In genomic region chr5:151020304-151021031, GRCh38 we compare ENCODE assay signal across 9 cellular contexts. TPM values are rescaled to one million over a fixed set of nuclear protein-coding genes. Genes with fewer than 3 reads are reported as not detected.
DNase-seq lines count a peak whose midpoint lies in the region; ATAC-seq and TF ChIP-seq lines count a peak whose summit lies in the region.
"Had no signal": no experiment of that assay in that cellular context is flagged by ENCODE, and none has a peak within 500 bp of the region (broad histone marks: within the 10 kb centered on the region; RNA-seq: fewer than 3 reads in every experiment).

A gene with protein sequence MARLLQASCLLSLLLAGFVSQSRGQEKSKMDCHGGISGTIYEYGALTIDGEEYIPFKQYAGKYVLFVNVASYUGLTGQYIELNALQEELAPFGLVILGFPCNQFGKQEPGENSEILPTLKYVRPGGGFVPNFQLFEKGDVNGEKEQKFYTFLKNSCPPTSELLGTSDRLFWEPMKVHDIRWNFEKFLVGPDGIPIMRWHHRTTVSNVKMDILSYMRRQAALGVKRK (plus strand): TSS chr5:151020591. CDS start chr5:151020655, 64 bp downstream.

- H3K4me1 ChIP-seq in fibroblast of lung (ENCODE audit: control insufficient read depth, extremely low read depth, insufficient read depth, low read length): peaks cover 31% of the 10 kb centered on the region
- peaks cover 24% of the 10 kb centered on the region for H3K4me1 ChIP-seq in muscle layer of colon (ENCODE audit: insufficient read depth, low read length)
- H3K4me1 ChIP-seq in thoracic aorta (ENCODE audit: control insufficient read depth in 1 of 2, low read depth in 2 of 2): peaks cover 40 to 51% of the 10 kb centered on the region in 2 donors

- H3K4me2 ChIP-seq in fibroblast of lung (ENCODE audit: extremely low read depth, insufficient read depth, low read length): peak within 1 kb of the TSS; percentile 86

- DNase-seq in EL (peak; percentile 65), NCI-H1105 treated with DMSO at 0.1 percent for 48 hours (lab: John Stamatoyannopoulos, UW) (peak; percentile 51), fibroblast of lung (ENCODE audit: low read depth in 2 of 2) (peak; percentile 53 to 56), thoracic aorta (ENCODE audit: low spot score) (peak; percentile 75), SKM-1 treated with dmso at 0.1 percent for 144 hours (lab: John Stamatoyannopoulos, UW; ENCODE audit: unreplicated experiment) (no peak)
- peak; percentile 50 to 59 for DNase-seq in activated T-cell treated with anti-CD3 and anti-CD28 coated beads, Interleukin-2, amount 50 U/mL, for 48 hours

- peak within 1 kb of the TSS; percentile 52 for H2AFZ ChIP-seq in fibroblast of lung (ENCODE audit: low read length)

- H3K27ac ChIP-seq in fibroblast of lung (ENCODE audit: insufficient read depth, low read length) (no peak within 1 kb of the TSS), muscle layer of colon (ENCODE audit: low read depth, low read length) (peak within 1 kb of the TSS; percentile 63), thoracic aorta (peak within 1 kb of the TSS; percentile 82 to 98)

- ATAC-seq in GM21825 (IDR thresholded peaks at IDR 0.05; ENCODE audit: unreplicated experiment) (peak; percentile 54), thoracic aorta (ENCODE audit: insufficient number of reproducible peaks, low FRiP score, low read depth) (peak; percentile 52)

- H3K79me2 ChIP-seq in fibroblast of lung (ENCODE audit: control insufficient read depth, insufficient read depth, low read length): no peaks in the 10 kb centered on the region

- H3K4me3 ChIP-seq in fibroblast of lung (replicated peaks in 1 of 4; ENCODE audit: control extremely low read depth in 1 of 4, insufficient read depth in 1 of 4, low read depth in 3 of 4, low read length in 4 of 4) (peak within 1 kb of the TSS; percentile 53 to 61 (median 56)), muscle layer of colon (ENCODE audit: low read depth in 1 of 2, low read length in 2 of 2) (peak within 1 kb of the TSS; percentile 69 to 84), thoracic aorta (peak within 1 kb of the TSS; percentile 88)

- H3K27me3 ChIP-seq in fibroblast of lung (ENCODE audit: control insufficient read depth, insufficient read depth, low read length) (no peaks in the 10 kb centered on the region), muscle layer of colon (ENCODE audit: control insufficient read depth in 1 of 2, insufficient read depth in 2 of 2, low read length in 2 of 2) (no peaks in the 10 kb centered on the region), thoracic aorta (replicated peaks; ENCODE audit: insufficient read depth) (no peaks in the 10 kb centered on the region)

- no peaks in the 10 kb centered on the region for H3K9me3 ChIP-seq in fibroblast of lung (ENCODE audit: control insufficient read depth, insufficient read depth, low read depth, low read length)
- H3K9me3 ChIP-seq in muscle layer of colon (ENCODE audit: low read length): no peaks in the 10 kb centered on the region
- no peaks in the 10 kb centered on the region for H3K9me3 ChIP-seq in thoracic aorta

- H3K9ac ChIP-seq in fibroblast of lung (ENCODE audit: insufficient read depth, low read length): peak within 1 kb of the TSS; percentile 51
- peak within 1 kb of the TSS; percentile 10 for H3K9ac ChIP-seq in muscle layer of colon (ENCODE audit: low read length)

- TF ChIP-seq CTCF in fibroblast of lung (conservative IDR thresholded peaks at IDR 0.05 in 1 of 2, IDR thresholded peaks at IDR 0.05 in 1 of 2; ENCODE audit: low read depth in 1 of 2, low read length in 2 of 2) (no peak), thoracic aorta (IDR thresholded peaks at IDR 0.05) (no peak)

- H4K20me1 ChIP-seq in fibroblast of lung (ENCODE audit: control insufficient read depth, extremely low read depth, insufficient read depth, low read length): no peaks in the 10 kb centered on the region

- no peaks in the 10 kb centered on the region for H3K36me3 ChIP-seq in fibroblast of lung (ENCODE audit: control insufficient read depth, insufficient read depth, low read length)
- H3K36me3 ChIP-seq in muscle layer of colon (ENCODE audit: insufficient read depth, low read length): peaks cover 5% of the 10 kb centered on the region
- H3K36me3 ChIP-seq in thoracic aorta: peaks cover 4% of the 10 kb centered on the region

RNA-seq across cellular contexts. Expression of the gene that starts here (rescaled TPM):
- total RNA-seq in fibroblast of lung (126 and 182 TPM in 2 replicates), thoracic aorta (1,000 to 10,000 TPM; 1,240 to 1,874 TPM)
- 217 and 267 TPM in 2 replicates for polyA plus RNA-seq in fibroblast of lung
- polyA plus RNA-seq in fibroblast of lung (2012): 92.3 and 130 TPM in 2 replicates
- polyA minus RNA-seq in fibroblast of lung (ENCODE audit: low replicate concordance): 201 and 308 TPM in 2 replicates
- total RNA-seq: T-helper 1 cell treated with Interleukin-12 subunit alpha and Interleukin-12 subunit beta and Interleukin-4 antibody, amounts not matched to agents 30 ng/mL and 1 ng/mL, for 36 hours had no signal
